1 cellular context compared by ENCODE assay signal in the genomic region with DNA sequence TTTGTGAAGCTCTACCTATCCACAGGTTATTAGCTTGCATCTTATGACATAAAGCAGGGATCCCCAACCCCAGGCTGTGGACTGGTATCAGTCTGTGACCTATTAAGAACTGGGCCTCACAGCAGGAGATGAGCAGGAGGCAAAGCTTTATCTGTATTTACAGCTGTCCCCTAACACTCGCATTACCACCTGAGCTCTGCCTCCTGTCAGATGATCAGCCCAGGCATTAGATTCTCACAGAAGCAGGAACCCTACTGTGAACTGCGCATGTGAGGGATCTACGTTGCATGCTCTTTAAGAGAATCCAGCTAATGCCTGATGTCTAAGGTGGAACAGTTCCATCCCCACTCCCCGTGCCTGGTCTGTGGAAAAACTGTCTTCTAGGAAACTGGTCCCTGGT.
TF ChIP-seq lines count a peak whose summit lies in the region.

No MANE protein-coding gene starts in this region.

TF ChIP-seq in H1, 55 proteins besides CTCF, POLR2A, EP300 and RAD21:
- TF ChIP-seq KDM1A (IDR thresholded peaks at IDR 0.05; ENCODE audit: borderline replicate concordance, low read length), result no peak
- TF ChIP-seq POLR2AphosphoS5 (IDR thresholded peaks at IDR 0.05; ENCODE audit: low read depth, low read length), result 0 out of 2 replicates have a peak, but pooled peaks have one; percentile 29
- 0 out of 4 replicates have a peak, but pooled peaks of 1 of the 2 experiments have one; percentile 28 for TF ChIP-seq SIN3A (conservative IDR thresholded peaks at IDR 0.05 in 1 of 2, IDR thresholded peaks at IDR 0.05 in 1 of 2; ENCODE audit: low read depth in 1 of 2, low read length in 2 of 2)
